Comparison of ENCODE assay signal across 9 cellular contexts in the genomic region with DNA sequence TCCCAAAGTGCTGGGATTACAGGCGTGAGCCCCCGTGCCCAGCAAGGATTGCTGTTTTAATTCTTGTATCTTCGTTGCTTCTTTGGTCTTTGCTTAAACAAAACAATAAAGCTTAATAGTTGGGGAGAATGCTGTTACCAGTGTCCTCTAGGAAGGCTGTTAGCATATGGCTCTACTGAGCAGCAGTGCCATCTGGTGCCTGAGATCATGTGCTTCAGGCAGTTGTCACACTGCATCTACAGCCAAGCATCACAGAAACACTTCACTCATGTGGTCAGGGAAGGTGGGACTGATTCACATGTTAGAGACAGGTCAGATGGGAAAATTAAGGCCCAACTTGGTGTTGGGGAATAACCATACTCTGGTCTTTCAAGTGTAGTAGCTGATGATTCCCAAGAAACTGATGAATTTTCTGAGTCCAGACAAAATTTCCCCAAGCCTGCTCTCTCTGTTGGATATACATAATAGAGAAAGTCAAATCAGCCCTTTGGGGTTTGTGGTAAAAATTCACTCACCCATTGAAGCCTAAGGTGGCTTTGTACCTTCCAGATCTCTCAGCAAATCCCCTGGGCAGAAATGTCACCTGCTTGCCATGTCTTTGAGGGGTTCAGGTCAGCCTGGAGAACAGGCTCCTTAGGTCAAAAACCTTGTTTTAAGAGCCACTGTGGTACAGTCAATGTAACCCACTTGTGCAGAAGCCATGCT. TPM values are rescaled to one million over a fixed set of nuclear protein-coding genes. Genes with fewer than 3 reads are reported as not detected.
DNase-seq lines count a peak whose midpoint lies in the region; ATAC-seq, FAIRE-seq and TF ChIP-seq lines count a peak whose summit lies in the region.
"Had no signal": no experiment of that assay in that cellular context is flagged by ENCODE, and none has a peak within 500 bp of the region (broad histone marks: within the 10 kb centered on the region; RNA-seq: fewer than 3 reads in every experiment).

No MANE protein-coding gene starts in this region.

- no peaks in the 10 kb centered on the region for H3K9me3 ChIP-seq in CD4-positive, alpha-beta T cell (ENCODE audit: control insufficient read depth, low read length)

- no peak overlapping the region for H3K4me3 Mint-ChIP-seq in CD4-positive, alpha-beta T cell
- H3K4me3 Mint-ChIP-seq in naive thymus-derived CD8-positive, alpha-beta T cell, result no peak overlapping the region
- H3K4me3 Mint-ChIP-seq: T-cell had no signal

- H3K27ac Mint-ChIP-seq in CD4-positive, alpha-beta T cell, result no peak overlapping the region
- peak overlapping the region in 3 of 10 donors; percentile 7 to 57 (median 14) for H3K27ac Mint-ChIP-seq in naive thymus-derived CD8-positive, alpha-beta T cell

- peaks cover 2% of the 10 kb centered on the region for H3K9me3 Mint-ChIP-seq in CD4-positive, alpha-beta T cell
- H3K9me3 Mint-ChIP-seq in naive thymus-derived CD8-positive, alpha-beta T cell, result no peaks in the 10 kb centered on the region
- H3K9me3 Mint-ChIP-seq: T-cell had no signal

- POLR2A ChIA-PET in CD4-positive, alpha-beta T cell (lab: Charles Lee), result no interaction called here
- POLR2A ChIA-PET in naive thymus-derived CD8-positive, alpha-beta T cell (lab: Charles Lee), result no interaction called here

- no peaks in the 10 kb centered on the region for H3K27me3 ChIP-seq in CD4-positive, alpha-beta T cell (ENCODE audit: control insufficient read depth, insufficient read depth, low read length)

- CTCF ChIA-PET in CD4-positive, alpha-beta T cell (lab: Charles Lee), result no interaction called here

- peak in 1 of 10 experiments; percentile 7 for DNase-seq in CD4-positive, alpha-beta T cell
- DNase-seq in GM12892 (ENCODE audit: insufficient read length), result no peak
- DNase-seq in HT-29 (ENCODE audit: low spot score), result peak; percentile 78
- peak; percentile 75 for DNase-seq in SK-MEL-5 (ENCODE audit: low read depth, low spot score)
- DNase-seq in epithelial cell of esophagus (ENCODE audit: low read depth), result peak; percentile 62
- no peak for DNase-seq in naive thymus-derived CD8-positive, alpha-beta T cell
- no peak for DNase-seq in mucosa of gallbladder (ENCODE audit: low spot score)

- FAIRE-seq in GM12892 (lab: Jason Lieb, UNC), result peak; percentile 83

- H3K27ac ChIP-seq in CD4-positive, alpha-beta T cell (ENCODE audit: low read depth, low read length), result no peak overlapping the region

- H3K27me3 Mint-ChIP-seq in CD4-positive, alpha-beta T cell, result no peaks in the 10 kb centered on the region
- no peaks in the 10 kb centered on the region for H3K27me3 Mint-ChIP-seq in naive thymus-derived CD8-positive, alpha-beta T cell
- H3K27me3 Mint-ChIP-seq: T-cell had no signal

- peaks cover 41% of the 10 kb centered on the region for H3K36me3 Mint-ChIP-seq in CD4-positive, alpha-beta T cell (ENCODE audit: low read depth)
- H3K36me3 Mint-ChIP-seq in naive thymus-derived CD8-positive, alpha-beta T cell, result peaks cover 0 to 33% (median 7%) of the 10 kb centered on the region in 3 donors

- TF ChIP-seq CTCF in CD4-positive, alpha-beta T cell (IDR thresholded peaks at IDR 0.05), result peak; percentile 28
- peak; percentile 68 for TF ChIP-seq CTCF in epithelial cell of esophagus (IDR thresholded peaks at IDR 0.05; ENCODE audit: insufficient read depth, low read depth, low read length, missing control alignments)

- peak; percentile 44 for ATAC-seq in CD4-positive, alpha-beta T cell (ENCODE audit: poor library complexity)
- ATAC-seq in naive thymus-derived CD8-positive, alpha-beta T cell, result peak; percentile 47 to 53
- no peak for ATAC-seq in HG03520 (IDR thresholded peaks at IDR 0.05; ENCODE audit: unreplicated experiment)

- intact Hi-C loops in CD4-positive, alpha-beta T cell (cut with DNase I, micrococcal nuclease), result no loop called here

- peaks cover 19% of the 10 kb centered on the region for H3K4me1 Mint-ChIP-seq in CD4-positive, alpha-beta T cell (ENCODE audit: low read depth)
- peaks cover 8 to 13% (median 10%) of the 10 kb centered on the region in 4 donors for H3K4me1 Mint-ChIP-seq in naive thymus-derived CD8-positive, alpha-beta T cell

- H3K4me3 ChIP-seq in epithelial cell of esophagus (ENCODE audit: low read length), result no peak overlapping the region

- no peak for TF ChIP-seq POLR2A in GM12892 (IDR thresholded peaks at IDR 0.05; ENCODE audit: low read depth, low read length)

- in situ Hi-C loops in SK-MEL-5 (cut with HindIII; ENCODE audit: low pct_unique_long_range_greater_than_20kb, low sequenced_read_pairs), result no loop called here

RNA-seq across cellular contexts. Expression of gene UBE2D4, which starts 28.4 kb away (rescaled TPM):
- total RNA-seq in CD4-positive, alpha-beta T cell, result 1 to 10 TPM; 6.1 to 7.8 TPM
- 11.0 TPM for polyA plus RNA-seq in GM12892 (2012; ENCODE audit: missing spikeins)
- total RNA-seq in HT-29 (2014; rRNA removed; shearing (Covaris generic)), result 16.8 and 21.0 TPM in 2 replicates
- 25.7 and 27.7 TPM in 2 replicates for total RNA-seq in SK-MEL-5 (2014; rRNA removed; shearing (Covaris generic))
- polyA plus RNA-seq in SK-MEL-5 (2015; cell fraction: cytosol; rRNA removed), result 21.9 and 24.6 TPM in 2 replicates
- polyA plus RNA-seq in SK-MEL-5 (2015; cell fraction: nucleus; rRNA removed), result 6.4 and 14.2 TPM in 2 replicates
- 1 to 10 TPM; 6.7 to 7.0 TPM for total RNA-seq in naive thymus-derived CD8-positive, alpha-beta T cell
- 10 to 100 TPM in 2 of 3 donors, 1 to 10 TPM in 1; 9.3 to 17.6 (median 10.8) TPM for polyA plus RNA-seq in naive thymus-derived CD8-positive, alpha-beta T cell
- 25.4 TPM for total RNA-seq in mucosa of gallbladder

RNA-seq across cellular contexts. Expression of gene SPDYE1, which starts 43.0 kb away (rescaled TPM):
- not detected for total RNA-seq in CD4-positive, alpha-beta T cell
- polyA plus RNA-seq in GM12892 (2012; ENCODE audit: missing spikeins), result 1.4 TPM
- not detected in 2 replicates for total RNA-seq in HT-29 (2014; rRNA removed; shearing (Covaris generic))
- total RNA-seq in SK-MEL-5 (2014; rRNA removed; shearing (Covaris generic)), result not detected in 2 replicates
- polyA plus RNA-seq in SK-MEL-5 (2015; cell fraction: cytosol; rRNA removed), result not detected in 2 replicates
- polyA plus RNA-seq in SK-MEL-5 (2015; cell fraction: nucleus; rRNA removed), result not detected in 2 replicates
- total RNA-seq in naive thymus-derived CD8-positive, alpha-beta T cell, result not detected
- under 1 TPM in 2 of 3 donors, not detected in 1; 0.12 to 0.14 TPM for polyA plus RNA-seq in naive thymus-derived CD8-positive, alpha-beta T cell
- total RNA-seq in mucosa of gallbladder, result not detected
- total RNA-seq: T-cell had no signal

RNA-seq across cellular contexts. Expression of gene URGCP, which starts 48.3 kb away (rescaled TPM):
- 10 to 100 TPM; 21.8 to 22.5 TPM for total RNA-seq in CD4-positive, alpha-beta T cell
- polyA plus RNA-seq in GM12892 (2012; ENCODE audit: missing spikeins), result 10.9 TPM
- total RNA-seq in HT-29 (2014; rRNA removed; shearing (Covaris generic)), result 29.3 and 32.9 TPM in 2 replicates
- total RNA-seq in SK-MEL-5 (2014; rRNA removed; shearing (Covaris generic)), result 39.3 and 44.3 TPM in 2 replicates
- polyA plus RNA-seq in SK-MEL-5 (2015; cell fraction: cytosol; rRNA removed), result 32.3 and 39.6 TPM in 2 replicates
- 38.1 and 45.7 TPM in 2 replicates for polyA plus RNA-seq in SK-MEL-5 (2015; cell fraction: nucleus; rRNA removed)
- total RNA-seq in naive thymus-derived CD8-positive, alpha-beta T cell, result 10 to 100 TPM; 27.9 to 34.0 TPM
- polyA plus RNA-seq in naive thymus-derived CD8-positive, alpha-beta T cell, result 10 to 100 TPM; 20.1 to 34.2 (median 21.8) TPM
- 38.4 TPM for total RNA-seq in mucosa of gallbladder

Comparison
In these comparisons a context has a peak if more than half of its experiments do, and no peak if none do; other contexts are left out.
1. DNase-seq: peak in HT-29 (single experiment), SK-MEL-5 (single experiment) and epithelial cell of esophagus (single experiment); none in GM12892 (single experiment), naive thymus-derived CD8-positive, alpha-beta T cell (0 of 10) and mucosa of gallbladder (single experiment).